ENCODE assay signal across 8 cellular contexts in genomic region chr2:38602136-38602731, GRCh38. TPM values are rescaled to one million over a fixed set of nuclear protein-coding genes. Genes with fewer than 3 reads are reported as not detected.
DNase-seq lines count a peak whose midpoint lies in the region; ATAC-seq, FAIRE-seq and TF ChIP-seq lines count a peak whose summit lies in the region.

No MANE protein-coding gene starts in this region.

- CTCF ChIA-PET in CD8-positive, alpha-beta memory T cell (lab: Charles Lee) = interaction anchor here (1.0 to 8.0 kb wide), 20 partner anchors 10 to 149 kb away, joined by 3 to 96 read pairs (median 10); partner anchors contain the start of genes GALM and SRSF7

- FAIRE-seq in frontal cortex (lab: Jason Lieb, UNC) = no peak

- POLR2A ChIA-PET in CD8-positive, alpha-beta memory T cell (lab: Charles Lee) = interaction anchor here (0.6 to 5.8 kb wide), 14 partner anchors 9 to 149 kb away, joined by 3 to 57 read pairs (median 6); partner anchors contain the start of genes GALM and SRSF7

- H3K27ac Mint-ChIP-seq in CD8-positive, alpha-beta memory T cell = peak overlapping the region; percentile 72 to 99 (median 89)
- H3K27ac Mint-ChIP-seq in activated T-helper 1 cell treated with anti-CD3 and anti-CD28 coated beads, Interleukin-12 subunit alpha, Interleukin-12 subunit beta, Interleukin-2, Interleukin-4 antibody, amounts not matched to agents 30 ng/mL and 10 ng/mL and 1 ng/mL, durations not matched to agents 14 hours and 24 hours and 36 hours = peak overlapping the region; percentile 76
- peak overlapping the region; percentile 97 for H3K27ac Mint-ChIP-seq in neural crest cell (ENCODE audit: unreplicated experiment)

- peak overlapping the region; percentile 93 for H3K4me3 ChIP-seq in CD8-positive, alpha-beta memory T cell (ENCODE audit: low read length)
- peak overlapping the region; percentile 66 for H3K4me3 ChIP-seq in NB4 (ENCODE audit: low read depth, low read length)
- H3K4me3 ChIP-seq in upper lobe of right lung = peak overlapping the region; percentile 83

- peaks cover 0 to 2% of the 10 kb centered on the region in 2 donors for H3K27me3 Mint-ChIP-seq in CD8-positive, alpha-beta memory T cell
- H3K27me3 Mint-ChIP-seq in activated T-helper 1 cell treated with anti-CD3 and anti-CD28 coated beads, Interleukin-12 subunit alpha, Interleukin-12 subunit beta, Interleukin-2, Interleukin-4 antibody, amounts not matched to agents 30 ng/mL and 10 ng/mL and 1 ng/mL, durations not matched to agents 14 hours and 24 hours and 36 hours (ENCODE audit: insufficient read depth) = no peaks in the 10 kb centered on the region
- no peaks in the 10 kb centered on the region for H3K27me3 Mint-ChIP-seq in neural crest cell (ENCODE audit: low read depth)

- TF ChIP-seq POLR2A in NB4 (IDR thresholded peaks at IDR 0.05; ENCODE audit: extremely low read depth, insufficient read length) = no peak

- H3K36me3 ChIP-seq in CD8-positive, alpha-beta memory T cell (ENCODE audit: insufficient read depth, low read length) = no peaks in the 10 kb centered on the region
- no peaks in the 10 kb centered on the region for H3K36me3 ChIP-seq in upper lobe of right lung

- no peaks in the 10 kb centered on the region for H3K9me3 ChIP-seq in CD8-positive, alpha-beta memory T cell (ENCODE audit: low read length)
- H3K9me3 ChIP-seq in upper lobe of right lung = no peaks in the 10 kb centered on the region

- peaks cover 22% of the 10 kb centered on the region for H3K4me1 ChIP-seq in CD8-positive, alpha-beta memory T cell (ENCODE audit: insufficient read depth, low read length)
- peaks cover 40% of the 10 kb centered on the region for H3K4me1 ChIP-seq in upper lobe of right lung

- H3K4me1 Mint-ChIP-seq in CD8-positive, alpha-beta memory T cell = peaks cover 42 to 56% (median 54%) of the 10 kb centered on the region in 3 donors
- peaks cover 52% of the 10 kb centered on the region for H3K4me1 Mint-ChIP-seq in activated T-helper 1 cell treated with anti-CD3 and anti-CD28 coated beads, Interleukin-12 subunit alpha, Interleukin-12 subunit beta, Interleukin-2, Interleukin-4 antibody, amounts not matched to agents 30 ng/mL and 10 ng/mL and 1 ng/mL, durations not matched to agents 14 hours and 24 hours and 36 hours (ENCODE audit: low read depth)
- peaks cover 59% of the 10 kb centered on the region for H3K4me1 Mint-ChIP-seq in neural crest cell

- peak; percentile 4 for ATAC-seq in GM21786 (IDR thresholded peaks at IDR 0.05; ENCODE audit: unreplicated experiment)
- peak; percentile 53 for ATAC-seq in upper lobe of right lung

- peak overlapping the region; percentile 93 to 97 (median 96) for H3K4me3 Mint-ChIP-seq in CD8-positive, alpha-beta memory T cell
- H3K4me3 Mint-ChIP-seq in activated T-helper 1 cell treated with anti-CD3 and anti-CD28 coated beads, Interleukin-12 subunit alpha, Interleukin-12 subunit beta, Interleukin-2, Interleukin-4 antibody, amounts not matched to agents 30 ng/mL and 10 ng/mL and 1 ng/mL, durations not matched to agents 14 hours and 24 hours and 36 hours = peak overlapping the region; percentile 91
- peak overlapping the region; percentile 99 for H3K4me3 Mint-ChIP-seq in neural crest cell

- H3K27ac ChIP-seq in CD8-positive, alpha-beta memory T cell (ENCODE audit: low read depth, low read length) = peak overlapping the region; percentile 82
- peak overlapping the region; percentile 94 for H3K27ac ChIP-seq in upper lobe of right lung

- H3K27me3 ChIP-seq in CD8-positive, alpha-beta memory T cell (ENCODE audit: insufficient read depth, low read length, poor library complexity, severe bottlenecking) = no peaks in the 10 kb centered on the region
- no peaks in the 10 kb centered on the region for H3K27me3 ChIP-seq in upper lobe of right lung

- H3K36me3 Mint-ChIP-seq in CD8-positive, alpha-beta memory T cell = peaks cover 0 to 26% (median 1%) of the 10 kb centered on the region in 3 donors
- peaks cover 18% of the 10 kb centered on the region for H3K36me3 Mint-ChIP-seq in activated T-helper 1 cell treated with anti-CD3 and anti-CD28 coated beads, Interleukin-12 subunit alpha, Interleukin-12 subunit beta, Interleukin-2, Interleukin-4 antibody, amounts not matched to agents 30 ng/mL and 10 ng/mL and 1 ng/mL, durations not matched to agents 14 hours and 24 hours and 36 hours (ENCODE audit: low read depth)
- no peaks in the 10 kb centered on the region for H3K36me3 Mint-ChIP-seq in neural crest cell (ENCODE audit: low read depth)

- no peaks in the 10 kb centered on the region for H3K9me3 Mint-ChIP-seq in CD8-positive, alpha-beta memory T cell
- H3K9me3 Mint-ChIP-seq in activated T-helper 1 cell treated with anti-CD3 and anti-CD28 coated beads, Interleukin-12 subunit alpha, Interleukin-12 subunit beta, Interleukin-2, Interleukin-4 antibody, amounts not matched to agents 30 ng/mL and 10 ng/mL and 1 ng/mL, durations not matched to agents 14 hours and 24 hours and 36 hours = no peaks in the 10 kb centered on the region
- no peaks in the 10 kb centered on the region for H3K9me3 Mint-ChIP-seq in neural crest cell

- DNase-seq in CD8-positive, alpha-beta memory T cell = peak; percentile 24 to 58 (median 33)
- DNase-seq in NB4 (ENCODE audit: low read depth) (no peak), fibroblast of gingiva (ENCODE audit: low read depth) (peak; percentile 3), neural crest cell (ENCODE audit: low read depth, low spot score) (no peak), upper lobe of right lung (peak; percentile 71), frontal cortex (ENCODE audit: low spot score in 2 of 2) (no peak)
- DNase-seq in activated T-helper 1 cell treated with anti-CD3 and anti-CD28 coated beads, Interleukin-12 subunit alpha, Interleukin-12 subunit beta, Interleukin-2, Interleukin-4 antibody, amounts not matched to agents 30 ng/mL and 10 ng/mL and 1 ng/mL, durations not matched to agents 14 hours and 24 hours and 36 hours (ENCODE audit: low spot score) = peak; percentile 34

- intact Hi-C loops in activated T-helper 1 cell treated with anti-CD3 and anti-CD28 coated beads, Interleukin-12 subunit alpha, Interleukin-12 subunit beta, Interleukin-2, Interleukin-4 antibody, amounts not matched to agents 30 ng/mL and 10 ng/mL and 1 ng/mL, durations not matched to agents 14 hours and 24 hours and 36 hours (cut with micrococcal nuclease) = loop anchor here (2.0 to 5.0 kb wide), 3 partner anchors 80 to 527 kb away; no protein-coding TSS in a partner anchor
- intact Hi-C loops in upper lobe of right lung (cut with DNase I) = no loop called here

- no peak for TF ChIP-seq CTCF in NB4 (IDR thresholded peaks at IDR 0.05; ENCODE audit: low read depth, low read length)
- no peak for TF ChIP-seq CTCF in neural crest cell (conservative IDR thresholded peaks at IDR 0.05)
- no peak for TF ChIP-seq CTCF in upper lobe of right lung (IDR thresholded peaks at IDR 0.05)

RNA-seq across cellular contexts. Expression of gene HNRNPLL, which starts 0.5 kb away (rescaled TPM):
- 10 to 100 TPM; 77.4 to 80.8 TPM for total RNA-seq in CD8-positive, alpha-beta memory T cell
- 65.4 TPM for polyA plus RNA-seq in CD8-positive, alpha-beta memory T cell
- total RNA-seq in activated T-helper 1 cell treated with anti-CD3 and anti-CD28 coated beads, Interleukin-12 subunit alpha, Interleukin-12 subunit beta, Interleukin-2, Interleukin-4 antibody, amounts not matched to agents 30 ng/mL and 10 ng/mL and 1 ng/mL, durations not matched to agents 14 hours and 24 hours and 36 hours = 85.8 and 91.5 TPM in 2 replicates
- 79.9 and 80.8 TPM in 2 replicates for total RNA-seq in neural crest cell
- total RNA-seq in upper lobe of right lung = 56.8 TPM
- 77.9 TPM for total RNA-seq in frontal cortex

Comparison
In these comparisons a context has a peak if more than half of its experiments do, and no peak if none do; other contexts are left out.
1. DNase-seq: peak in CD8-positive, alpha-beta memory T cell (5 of 5), activated T-helper 1 cell treated with anti-CD3 and anti-CD28 coated beads, Interleukin-12 subunit alpha, Interleukin-12 subunit beta, Interleukin-2, Interleukin-4 antibody, amounts not matched to agents 30 ng/mL and 10 ng/mL and 1 ng/mL, durations not matched to agents 14 hours and 24 hours and 36 hours (single experiment), fibroblast of gingiva (single experiment) and upper lobe of right lung (single experiment); none in NB4 (single experiment), neural crest cell (single experiment) and frontal cortex (0 of 2).
2. Peak in every context shown above with its lines, with median percentiles within 50 percentile points of each other: H3K4me3 ChIP-seq, H3K27ac Mint-ChIP-seq and H3K4me3 Mint-ChIP-seq.